ENCODE assay signal across 11 cellular contexts in genomic region chr1:143610196-143610595, GRCh38.
"Had no signal": no experiment of that assay in that cellular context is flagged by ENCODE, and none has a peak within 500 bp of the region (broad histone marks: within the 10 kb centered on the region; RNA-seq: fewer than 3 reads in every experiment).

No MANE protein-coding gene starts in this region.

- DNase-seq: GM23248, GOT3, H7, H9, HCEC 1CT, HFFc6 had no signal

- H3K9me3 ChIP-seq: HAP-1 had no signal

- H3K4me3 ChIP-seq: GM23248, GM23338, HAP-1 had no signal

- H3K36me3 ChIP-seq: HAP-1 had no signal

- H3K4me2 ChIP-seq: GM23338 had no signal

- H3K4me1 ChIP-seq: HAP-1 had no signal

- ATAC-seq: GM23338, HCT116 had no signal

- H3K27ac ChIP-seq: GM23248 had no signal

- FAIRE-seq: H1, H54 had no signal
